10 cellular contexts compared by ENCODE assay signal in the genomic region with DNA sequence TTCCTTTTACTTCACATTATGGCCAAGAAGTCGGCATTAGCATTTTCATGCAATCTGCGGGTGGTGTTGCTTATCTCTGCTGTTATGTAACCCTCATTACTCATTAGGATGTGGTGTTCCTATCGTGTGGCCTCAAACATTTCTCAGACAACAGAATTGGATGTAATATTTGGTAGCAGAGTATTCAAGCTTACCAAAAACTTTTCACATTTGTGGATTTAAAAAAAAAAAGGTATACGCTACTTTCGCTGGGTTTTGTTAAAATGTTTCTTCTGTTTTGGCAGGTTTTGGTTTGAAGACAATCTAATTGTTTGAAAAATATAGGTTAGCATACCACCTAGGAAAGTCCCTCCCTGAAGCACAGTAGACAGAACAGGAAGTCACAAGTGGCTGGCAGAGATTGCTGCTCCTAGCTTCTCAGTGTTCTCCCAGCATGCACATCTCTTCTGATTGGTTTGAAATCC.
A peak's percentile ranks its signal among the peaks of the same experiment; 100 is the strongest.
DNase-seq lines count a peak whose midpoint lies in the region; ATAC-seq and TF ChIP-seq lines count a peak whose summit lies in the region.
"Had no signal": no experiment of that assay in that cellular context is flagged by ENCODE, and none has a peak within 500 bp of the region (broad histone marks: within the 10 kb centered on the region; RNA-seq: fewer than 3 reads in every experiment).

No MANE protein-coding gene starts in this region.

- H3K27me3 Mint-ChIP-seq in activated naive CD4-positive, alpha-beta T cell treated with anti-CD3 and anti-CD28 coated beads, Interleukin-2, amount 50 U/mL, for 24 hours, result no peaks in the 10 kb centered on the region

- H3K27ac Mint-ChIP-seq in activated naive CD4-positive, alpha-beta T cell treated with anti-CD3 and anti-CD28 coated beads, Interleukin-2, amount 50 U/mL, for 24 hours, result peak overlapping the region; percentile 91

- H3K4me3 Mint-ChIP-seq in activated naive CD4-positive, alpha-beta T cell treated with anti-CD3 and anti-CD28 coated beads, Interleukin-2, amount 50 U/mL, for 24 hours, result peak overlapping the region; percentile 78

- peaks cover 2% of the 10 kb centered on the region for H3K36me3 Mint-ChIP-seq in activated naive CD4-positive, alpha-beta T cell treated with anti-CD3 and anti-CD28 coated beads, Interleukin-2, amount 50 U/mL, for 24 hours

- H3K27ac ChIP-seq in left ventricle myocardium inferior (replicated peaks), result no peak overlapping the region
- H3K27ac ChIP-seq: C4-2B had no signal

- H3K36me3 ChIP-seq in left ventricle myocardium inferior, result no peaks in the 10 kb centered on the region

- H3K9me3 Mint-ChIP-seq in activated naive CD4-positive, alpha-beta T cell treated with anti-CD3 and anti-CD28 coated beads, Interleukin-2, amount 50 U/mL, for 24 hours, result no peaks in the 10 kb centered on the region

- TF ChIP-seq CTCF in left ventricle myocardium inferior (IDR thresholded peaks at IDR 0.05; ENCODE audit: borderline replicate concordance), result no peak

- H3K4me1 ChIP-seq in left ventricle myocardium inferior, result no peaks in the 10 kb centered on the region

- no peak overlapping the region for H3K4me3 ChIP-seq in left ventricle myocardium inferior

- intact Hi-C loops in Right ventricle myocardium superior (cut with DNase I), result no loop called here
- intact Hi-C loops in left ventricle myocardium inferior (cut with micrococcal nuclease), result no loop called here

- H3K27me3 ChIP-seq in left ventricle myocardium inferior (ENCODE audit: low read depth), result peaks cover 4% of the 10 kb centered on the region

- no peaks in the 10 kb centered on the region for H3K9me3 ChIP-seq in left ventricle myocardium inferior (replicated peaks)

- ATAC-seq in Right ventricle myocardium superior (ENCODE audit: poor library complexity), result peak; percentile 53
- peak; percentile 77 for ATAC-seq in stimulated activated naive CD8-positive, alpha-beta T cell treated with anti-CD3 and anti-CD28 coated beads, Interleukin-15, Interleukin-2, amounts not matched to agents 100 U/mL and 50 U/mL, for 24 hours
- ATAC-seq in GM19023 (IDR thresholded peaks at IDR 0.05; ENCODE audit: unreplicated experiment), result no peak

- peaks cover 41% of the 10 kb centered on the region for H3K4me1 Mint-ChIP-seq in activated naive CD4-positive, alpha-beta T cell treated with anti-CD3 and anti-CD28 coated beads, Interleukin-2, amount 50 U/mL, for 24 hours

- DNase-seq in Right ventricle myocardium superior (no peak), left ventricle myocardium inferior (no peak), MV-4-11 (lab: John Stamatoyannopoulos, UW) (peak; percentile 80), C1 segment of cervical spinal cord (lab: John Stamatoyannopoulos, UW) (no peak), Ammon's horn (ENCODE audit: low spot score) (no peak)
- peak; percentile 12 for DNase-seq in stimulated activated naive CD8-positive, alpha-beta T cell treated with anti-CD3 and anti-CD28 coated beads, Interleukin-15, Interleukin-2, amounts not matched to agents 100 U/mL and 50 U/mL, for 24 hours
- DNase-seq: right cardiac atrium had no signal

Comparison
In these comparisons a context has a peak if more than half of its experiments do, and no peak if none do; other contexts are left out.
1. DNase-seq: peak in MV-4-11 (single experiment) and stimulated activated naive CD8-positive, alpha-beta T cell treated with anti-CD3 and anti-CD28 coated beads, Interleukin-15, Interleukin-2, amounts not matched to agents 100 U/mL and 50 U/mL, for 24 hours (single experiment); none in Right ventricle myocardium superior (single experiment), left ventricle myocardium inferior (single experiment), C1 segment of cervical spinal cord (0 of 14) and Ammon's horn (single experiment).